Comparison of ENCODE assay signal across 8 cellular contexts in genomic region chr10:8133146-8133545, GRCh38.
DNase-seq lines count a peak whose midpoint lies in the region; ATAC-seq and TF ChIP-seq lines count a peak whose summit lies in the region.

No MANE protein-coding gene starts in this region.

- H3K4me1 ChIP-seq in esophagus squamous epithelium (peaks cover 0 to 35% (median 0%) of the 10 kb centered on the region in 3 donors), body of pancreas (no peaks in the 10 kb centered on the region), osteoblast (ENCODE audit: insufficient read depth, low read length) (no peaks in the 10 kb centered on the region)

- H3K4me3 Mint-ChIP-seq in activated naive CD4-positive, alpha-beta T cell treated with anti-CD3 and anti-CD28 coated beads, Interleukin-2, amount 10 ng/mL, durations not matched to agents 7 days and 5 days, result peak overlapping the region; percentile 14

- TF ChIP-seq POLR2A in esophagus squamous epithelium (IDR thresholded peaks at IDR 0.05), result no peak
- TF ChIP-seq POLR2A in body of pancreas (IDR thresholded peaks at IDR 0.05), result no peak

- H3K9me3 Mint-ChIP-seq in activated naive CD4-positive, alpha-beta T cell treated with anti-CD3 and anti-CD28 coated beads, Interleukin-2, amount 10 ng/mL, durations not matched to agents 7 days and 5 days, result no peaks in the 10 kb centered on the region

- WGBS in esophagus squamous epithelium, 2 donors, result 64 to 69% methylated on average over 8 of the region's 8 CpGs
- 41 to 68% methylated on average over 8 of the region's 8 CpGs for WGBS in body of pancreas, 2 donors

- peak overlapping the region; percentile 9 for H3K27ac Mint-ChIP-seq in activated naive CD4-positive, alpha-beta T cell treated with anti-CD3 and anti-CD28 coated beads, Interleukin-2, amount 10 ng/mL, durations not matched to agents 7 days and 5 days

- H4K20me1 ChIP-seq in osteoblast (ENCODE audit: insufficient read depth, low read length), result no peaks in the 10 kb centered on the region

- H3K36me3 ChIP-seq in esophagus squamous epithelium (no peaks in the 10 kb centered on the region), body of pancreas (replicated peaks in 1 of 2; ENCODE audit: insufficient read depth in 1 of 2, low read depth in 2 of 2) (no peaks in the 10 kb centered on the region), osteoblast (ENCODE audit: insufficient read depth, low read length) (no peaks in the 10 kb centered on the region)

- H3K9me3 ChIP-seq in esophagus squamous epithelium (no peaks in the 10 kb centered on the region), body of pancreas (no peaks in the 10 kb centered on the region), osteoblast (ENCODE audit: low read depth, low read length) (no peaks in the 10 kb centered on the region)

- H3K36me3 Mint-ChIP-seq in activated naive CD4-positive, alpha-beta T cell treated with anti-CD3 and anti-CD28 coated beads, Interleukin-2, amount 10 ng/mL, durations not matched to agents 7 days and 5 days, result peaks cover 5% of the 10 kb centered on the region

- in situ Hi-C loops in GM13976 (cut with MboI; ENCODE audit: low sequenced_read_pairs, unreplicated experiment), result no loop called here

- no peak overlapping the region for H3K4me2 ChIP-seq in osteoblast (ENCODE audit: insufficient read depth, low read length)

- no peak overlapping the region for H3K27ac ChIP-seq in esophagus squamous epithelium
- no peak overlapping the region for H3K27ac ChIP-seq in body of pancreas
- H3K27ac ChIP-seq in osteoblast (ENCODE audit: low read depth, low read length), result no peak overlapping the region

- TF ChIP-seq CTCF in GM13976 (IDR thresholded peaks at IDR 0.05; ENCODE audit: borderline replicate concordance, control extremely low read depth, extremely low read depth, insufficient read depth, missing control alignments), result no peak
- TF ChIP-seq CTCF in esophagus squamous epithelium (IDR thresholded peaks at IDR 0.05), result no peak
- TF ChIP-seq CTCF in body of pancreas (IDR thresholded peaks at IDR 0.05), result no peak
- no peak for TF ChIP-seq CTCF in osteoblast (IDR thresholded peaks at IDR 0.05; ENCODE audit: extremely low read depth, low read depth, low read length)

- intact Hi-C loops in esophagus squamous epithelium (cut with DNase I) (no loop called here), body of pancreas (cut with DNase I) (no loop called here)

- H3K4me1 Mint-ChIP-seq in activated naive CD4-positive, alpha-beta T cell treated with anti-CD3 and anti-CD28 coated beads, Interleukin-2, amount 10 ng/mL, durations not matched to agents 7 days and 5 days, result peaks cover 61% of the 10 kb centered on the region

- CTCF ChIA-PET in activated naive CD4-positive, alpha-beta T cell treated with anti-CD3 and anti-CD28 coated beads, Interleukin-2, amount 10 ng/mL, durations not matched to agents 7 days and 5 days (lab: Charles Lee), result interaction anchor here (1.2 to 1.5 kb wide), 3 partner anchors 19 to 74 kb away, joined by 3 to 4 read pairs (median 4); no protein-coding TSS in a partner anchor

- no peak overlapping the region for H3K4me3 ChIP-seq in esophagus squamous epithelium
- no peak overlapping the region for H3K4me3 ChIP-seq in body of pancreas
- H3K4me3 ChIP-seq in osteoblast (ENCODE audit: insufficient read depth, low read length), result no peak overlapping the region

- peak; percentile 83 for ATAC-seq in GM21367 (IDR thresholded peaks at IDR 0.05; ENCODE audit: unreplicated experiment)
- ATAC-seq in HG03457 (IDR thresholded peaks at IDR 0.05; ENCODE audit: unreplicated experiment), result peak; percentile 59
- ATAC-seq in body of pancreas, result no peak

- no peak overlapping the region for H2AFZ ChIP-seq in osteoblast (ENCODE audit: low read length)

- no peaks in the 10 kb centered on the region for H3K27me3 Mint-ChIP-seq in activated naive CD4-positive, alpha-beta T cell treated with anti-CD3 and anti-CD28 coated beads, Interleukin-2, amount 10 ng/mL, durations not matched to agents 7 days and 5 days

- DNase-seq in GM13976 (ENCODE audit: low spot score), result peak; percentile 48
- peak; percentile 57 for DNase-seq in activated naive CD4-positive, alpha-beta T cell treated with anti-CD3 and anti-CD28 coated beads, Interleukin-2, amount 10 ng/mL, durations not matched to agents 7 days and 5 days
- no peak for DNase-seq in esophagus squamous epithelium (lab: John Stamatoyannopoulos, UW)
- DNase-seq in kidney glomerular epithelial cell (lab: John Stamatoyannopoulos, UW), result no peak
- no peak for DNase-seq in body of pancreas
- DNase-seq in osteoblast (ENCODE audit: insufficient read length, low spot score, missing footprints), result no peak

- H3K79me2 ChIP-seq in osteoblast (ENCODE audit: insufficient read depth, low read length), result no peaks in the 10 kb centered on the region

- H3K27me3 ChIP-seq in esophagus squamous epithelium (no peaks in the 10 kb centered on the region), body of pancreas (no peaks in the 10 kb centered on the region), osteoblast (ENCODE audit: insufficient read depth, low read length) (no peaks in the 10 kb centered on the region)

Comparison
In these comparisons a context has a peak if more than half of its experiments do, and no peak if none do; other contexts are left out.
1. DNase-seq: peak in GM13976 (single experiment) and activated naive CD4-positive, alpha-beta T cell treated with anti-CD3 and anti-CD28 coated beads, Interleukin-2, amount 10 ng/mL, durations not matched to agents 7 days and 5 days (single experiment); none in esophagus squamous epithelium (single experiment), kidney glomerular epithelial cell (single experiment), body of pancreas (0 of 4) and osteoblast (single experiment).